2 cellular contexts compared by ENCODE assay signal in the genomic region with DNA sequence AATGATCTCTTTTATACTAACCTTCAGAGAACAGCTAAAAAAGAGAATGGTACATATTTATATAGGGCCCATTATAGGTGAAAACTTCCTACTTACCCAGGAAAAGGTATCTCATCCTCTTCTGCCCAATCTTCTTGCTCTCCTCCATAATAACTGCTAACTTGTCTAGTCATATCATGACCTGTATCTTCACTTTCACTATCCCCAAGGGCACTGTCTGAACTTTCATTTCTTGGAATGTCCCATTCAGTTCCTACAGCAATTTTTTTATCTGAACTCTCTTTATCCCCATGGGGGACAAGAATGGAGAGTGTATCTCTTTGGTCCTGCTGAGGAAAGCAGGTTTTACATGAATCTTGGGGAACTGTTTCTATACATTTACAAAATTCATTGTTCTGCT.
TF ChIP-seq lines count a peak whose summit lies in the region.

No MANE protein-coding gene starts in this region.

TF ChIP-seq in SK-N-SH, 30 proteins besides CTCF, POLR2A, EP300 and RAD21 (continued from another document):
- TF ChIP-seq, protein P1, sequence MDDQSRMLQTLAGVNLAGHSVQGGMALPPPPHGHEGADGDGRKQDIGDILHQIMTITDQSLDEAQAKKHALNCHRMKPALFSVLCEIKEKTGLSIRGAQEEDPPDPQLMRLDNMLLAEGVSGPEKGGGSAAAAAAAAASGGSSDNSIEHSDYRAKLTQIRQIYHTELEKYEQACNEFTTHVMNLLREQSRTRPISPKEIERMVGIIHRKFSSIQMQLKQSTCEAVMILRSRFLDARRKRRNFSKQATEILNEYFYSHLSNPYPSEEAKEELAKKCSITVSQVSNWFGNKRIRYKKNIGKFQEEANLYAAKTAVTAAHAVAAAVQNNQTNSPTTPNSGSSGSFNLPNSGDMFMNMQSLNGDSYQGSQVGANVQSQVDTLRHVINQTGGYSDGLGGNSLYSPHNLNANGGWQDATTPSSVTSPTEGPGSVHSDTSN (IDR thresholded peaks at IDR 0.05), result no peak
- TF ChIP-seq JUND (IDR thresholded peaks at IDR 0.05) (no peak), SIN3A (IDR thresholded peaks at IDR 0.05; ENCODE audit: borderline replicate concordance, low read depth, low read length) (no peak), EZH2phosphoT487 (IDR thresholded peaks at IDR 0.05; ENCODE audit: borderline replicate concordance, low read depth) (no peak), TEAD4 (IDR thresholded peaks at IDR 0.05; ENCODE audit: borderline replicate concordance, insufficient read depth) (no peak), POLR2AphosphoS5 (IDR thresholded peaks at IDR 0.05; ENCODE audit: low read depth, low read length) (no peak), RFX5 (IDR thresholded peaks at IDR 0.05; ENCODE audit: low read length) (no peak), YY1 (IDR thresholded peaks at IDR 0.05; ENCODE audit: low read depth) (no peak), RXRA (IDR thresholded peaks at IDR 0.05; ENCODE audit: borderline replicate concordance, low read depth) (no peak)
TF ChIP-seq in SK-N-SH: peak in this region for 0.

TF ChIP-seq in SK-N-SH treated with all-trans-retinoic acid at 6 μM for 48 hours, 23 proteins besides CTCF, POLR2A, EP300 and RAD21 (continued from another document):
- TF ChIP-seq, protein P2, sequence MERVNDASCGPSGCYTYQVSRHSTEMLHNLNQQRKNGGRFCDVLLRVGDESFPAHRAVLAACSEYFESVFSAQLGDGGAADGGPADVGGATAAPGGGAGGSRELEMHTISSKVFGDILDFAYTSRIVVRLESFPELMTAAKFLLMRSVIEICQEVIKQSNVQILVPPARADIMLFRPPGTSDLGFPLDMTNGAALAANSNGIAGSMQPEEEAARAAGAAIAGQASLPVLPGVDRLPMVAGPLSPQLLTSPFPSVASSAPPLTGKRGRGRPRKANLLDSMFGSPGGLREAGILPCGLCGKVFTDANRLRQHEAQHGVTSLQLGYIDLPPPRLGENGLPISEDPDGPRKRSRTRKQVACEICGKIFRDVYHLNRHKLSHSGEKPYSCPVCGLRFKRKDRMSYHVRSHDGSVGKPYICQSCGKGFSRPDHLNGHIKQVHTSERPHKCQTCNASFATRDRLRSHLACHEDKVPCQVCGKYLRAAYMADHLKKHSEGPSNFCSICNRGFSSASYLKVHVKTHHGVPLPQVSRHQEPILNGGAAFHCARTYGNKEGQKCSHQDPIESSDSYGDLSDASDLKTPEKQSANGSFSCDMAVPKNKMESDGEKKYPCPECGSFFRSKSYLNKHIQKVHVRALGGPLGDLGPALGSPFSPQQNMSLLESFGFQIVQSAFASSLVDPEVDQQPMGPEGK (CRISPR knock-in tag; IDR thresholded peaks at IDR 0.05; ENCODE audit: borderline replicate concordance), result no peak
TF ChIP-seq in SK-N-SH treated with all-trans-retinoic acid at 6 μM for 48 hours: peak in this region for 0.
